1 cellular context compared by ENCODE assay signal in the genomic region with DNA sequence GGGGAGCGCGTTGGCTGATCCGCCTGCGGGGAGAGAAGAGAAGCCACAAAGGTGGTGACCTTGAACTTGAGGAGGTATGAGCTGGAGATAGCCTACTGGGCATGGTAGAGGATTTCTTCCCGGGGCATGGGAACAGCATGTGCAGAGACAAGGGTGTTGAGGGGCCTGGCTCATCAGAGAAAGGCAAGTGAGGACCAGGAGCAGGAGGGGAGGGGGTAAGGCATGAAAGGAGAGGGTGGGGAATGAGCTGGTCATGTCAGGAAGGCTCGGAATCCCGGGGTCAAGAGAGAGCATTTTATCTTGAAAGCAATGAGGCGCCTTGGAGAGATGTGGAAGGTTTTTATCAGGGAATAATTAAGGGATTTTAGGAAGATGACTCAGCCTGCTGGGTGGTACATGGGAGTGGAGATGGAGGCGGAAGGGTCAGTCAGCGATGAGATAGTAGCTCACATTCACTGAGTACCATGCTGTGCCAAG.
TF ChIP-seq lines count a peak whose summit lies in the region.

No MANE protein-coding gene starts in this region.

TF ChIP-seq in SK-N-SH, 30 proteins besides CTCF, POLR2A, EP300 and RAD21 (continued from another document):
- TF ChIP-seq TEAD4 (IDR thresholded peaks at IDR 0.05; ENCODE audit: borderline replicate concordance, insufficient read depth) (no peak), GABPA (IDR thresholded peaks at IDR 0.05; ENCODE audit: low read depth) (no peak)
